ENCODE assay signal across 2 cellular contexts in the genomic region with DNA sequence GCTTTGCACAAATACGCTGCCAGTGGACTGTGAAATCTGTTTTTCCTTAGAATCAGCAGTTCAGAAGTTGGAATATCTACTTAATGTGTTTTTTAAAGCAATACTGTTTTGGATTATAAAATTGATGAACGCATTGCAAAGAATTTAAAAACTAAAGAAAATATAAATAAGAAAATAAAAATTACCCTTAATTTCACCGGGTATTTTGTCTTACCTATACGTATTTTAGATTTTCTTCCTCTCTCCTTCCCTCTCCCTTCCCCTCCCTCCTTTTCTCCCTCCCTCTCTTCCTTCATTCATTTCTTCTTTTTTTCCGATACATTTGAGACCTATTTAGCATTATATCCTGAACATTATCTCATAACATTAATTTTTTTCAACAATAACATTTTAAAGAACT.
TF ChIP-seq lines count a peak whose summit lies in the region.

No MANE protein-coding gene starts in this region.

TF ChIP-seq in GM23338, 12 proteins besides CTCF, POLR2A, EP300 and RAD21:
- no peak for TF ChIP-seq ZNF114 (CRISPR knock-in tag; IDR thresholded peaks at IDR 0.05)
- no peak for TF ChIP-seq STAT1 (IDR thresholded peaks at IDR 0.05; ENCODE audit: unreplicated experiment)
- no peak for TF ChIP-seq REST (IDR thresholded peaks at IDR 0.05; ENCODE audit: unreplicated experiment)
- TF ChIP-seq EZH2 (IDR thresholded peaks at IDR 0.05; ENCODE audit: low read depth, unreplicated experiment), result no peak

TF ChIP-seq in K562, 482 proteins besides CTCF, POLR2A, EP300 and RAD21:
- TF ChIP-seq CC2D1A (IDR thresholded peaks at IDR 0.05) (no peak), HNRNPK (IDR thresholded peaks at IDR 0.05; ENCODE audit: low read depth, low read length, poor library complexity, severe bottlenecking) (peak; percentile 72)
TF ChIP-seq in K562: peak in this region for 1.
